ENCODE assay signal across 33 cellular contexts in genomic region chr2:11243512-11243911, GRCh38.
"Had no signal": no experiment of that assay in that cellular context is flagged by ENCODE, and none has a peak within 500 bp of the region (broad histone marks: within the 10 kb centered on the region; RNA-seq: fewer than 3 reads in every experiment).

No MANE protein-coding gene starts in this region.

- H3K9me3 ChIP-seq: MG63 had no signal

- H3K4me3 ChIP-seq: MG63 had no signal

- DNase-seq: Karpas-422, Kasumi-1, MG63, MM.1S, MV-4-11, NCI-H1048, NCI-H1092, NCI-H1092 treated with DMSO at 0.1 percent for 48 hours, NCI-H1105, NCI-H1105 treated with DMSO at 0.1 percent for 48 hours, NCI-H1417, NCI-H1436, NCI-H1436 treated with DMSO at 0.1 percent for 48 hours, NCI-H146, NCI-H1694, NCI-H1694 treated with DMSO at 0.1 percent for 48 hours, NCI-H187, NCI-H187 treated with DMSO at 0.1 percent for 48 hours, NCI-H1930, NCI-H2029 treated with DMSO at 0.1 percent for 48 hours, NCI-H2081, NCI-H2081 treated with DMSO at 0.1 percent for 48 hours, NCI-H2107, NCI-H2171, NCI-H2171 treated with DMSO at 0.1 percent for 48 hours, NCI-H2227 treated with DMSO at 0.1 percent for 48 hours, NCI-H226, NCI-H446, NCI-H446 treated with DMSO at 0.1 percent for 48 hours, NCI-H510A, NCI-H510A treated with DMSO at 0.1 percent for 48 hours, NCI-H524, NCI-H524 treated with DMSO at 0.1 percent for 48 hours had no signal

- H3K27me3 ChIP-seq: MG63 had no signal
